Comparison of ENCODE assay signal across 27 cellular contexts in genomic region chr2:173680574-173680973, GRCh38.
DNase-seq lines count a peak whose midpoint lies in the region; ATAC-seq and TF ChIP-seq lines count a peak whose summit lies in the region.
"Had no signal": no experiment of that assay in that cellular context is flagged by ENCODE, and none has a peak within 500 bp of the region (broad histone marks: within the 10 kb centered on the region; RNA-seq: fewer than 3 reads in every experiment).

No MANE protein-coding gene starts in this region.

- H3K9me3 ChIP-seq in SJSA1 (replicated peaks), result no peaks in the 10 kb centered on the region
- H3K9me3 ChIP-seq: SK-N-SH had no signal

- DNase-seq in Caki2 (ENCODE audit: low read depth) (peak; percentile 38), LHCN-M2 (ENCODE audit: low read depth) (peak; percentile 20), SJSA1 (ENCODE audit: low read depth in 1 of 2, low spot score in 2 of 2) (peak; percentile 54 to 61), fibroblast of peridontal ligament (ENCODE audit: extremely low read depth) (peak; percentile 58), omental fat pad (ENCODE audit: low spot score) (no peak), SHP77 (lab: John Stamatoyannopoulos, UW) (no peak), H7 (no peak), substantia nigra (lab: John Stamatoyannopoulos, UW) (no peak)
- DNase-seq: Calu3; CD8-positive, alpha-beta T cell; DMS79 treated with DMSO at 0.1 percent for 48 hours; Kasumi-1; MM.1S; NCI-H1048; NCI-H1694; NCI-H2029 treated with DMSO at 0.1 percent for 48 hours; NCI-H446 treated with DMSO at 0.1 percent for 48 hours; NCI-H526; NCI-H82; NK-92 treated with Interleukin-12 subunit alpha and Interleukin-12 subunit beta, amount 100 ng/mL, for 24 hours; SHP77 treated with DMSO at 0.1 percent for 48 hours; SK-N-SH had no signal

- in situ Hi-C loops in Caki2 (cut with HindIII; ENCODE audit: low pct_unique_long_range_greater_than_20kb, low sequenced_read_pairs), result no loop called here

- H3K27me3 ChIP-seq in SJSA1 (replicated peaks) (no peaks in the 10 kb centered on the region), H7 (ENCODE audit: control insufficient read depth, insufficient read depth, low read length) (no peaks in the 10 kb centered on the region)

- peaks cover 16% of the 10 kb centered on the region for H3K4me1 ChIP-seq in SJSA1 (replicated peaks)

- no peak for ATAC-seq in omental fat pad (ENCODE audit: low FRiP score)
- ATAC-seq: CD8-positive, alpha-beta T cell; HepG2; K562 had no signal

- peak overlapping the region; percentile 18; the same call in 1 of the 2 replicates for H3K27ac ChIP-seq in SJSA1
- no peak overlapping the region for H3K27ac ChIP-seq in substantia nigra (ENCODE audit: low read depth, low read length, poor library complexity, severe bottlenecking)
- H3K27ac ChIP-seq: 22Rv1, C4-2B, RWPE1 had no signal

- no peak for TF ChIP-seq CTCF in omental fat pad (IDR thresholded peaks at IDR 0.05)

- H3K36me3 ChIP-seq in SJSA1, result no peaks in the 10 kb centered on the region
- no peaks in the 10 kb centered on the region for H3K36me3 ChIP-seq in H7 (replicated peaks; ENCODE audit: control insufficient read depth, insufficient read depth, low read length)

- H3K4me3 ChIP-seq in SJSA1 (no peak overlapping the region), H7 (ENCODE audit: insufficient read depth, low read depth, low read length) (no peak overlapping the region)
- H3K4me3 ChIP-seq: K562 had no signal

Comparison
In these comparisons a context has a peak if more than half of its experiments do, and no peak if none do; other contexts are left out.
1. DNase-seq: peak in Caki2 (single experiment), LHCN-M2 (single experiment), SJSA1 (2 of 2) and fibroblast of peridontal ligament (single experiment); none in omental fat pad (single experiment), SHP77 (0 of 2), H7 (single experiment) and substantia nigra (0 of 49).